In the genomic region with DNA sequence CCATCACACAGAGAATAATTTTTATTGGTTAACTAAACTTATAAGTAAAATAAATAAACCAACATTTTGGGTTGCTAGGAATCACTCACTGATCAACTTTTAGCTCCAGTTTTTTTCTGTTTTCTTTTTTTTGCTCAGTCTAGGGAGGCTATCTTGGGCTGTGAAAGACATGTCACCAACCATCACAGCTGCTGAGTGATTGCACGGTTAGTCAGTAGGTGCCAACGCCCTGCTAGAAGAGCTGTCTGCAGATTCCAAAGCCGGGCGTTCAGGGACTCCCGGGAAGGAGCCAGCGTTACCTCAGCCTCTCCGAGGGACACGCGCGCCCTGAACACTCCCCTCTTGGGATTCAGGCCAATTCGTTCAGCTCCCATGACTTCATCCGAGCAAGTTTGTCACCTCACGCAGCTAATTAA, we compare ENCODE assay signal across 8 cellular contexts. TPM values are rescaled to one million over a fixed set of nuclear protein-coding genes. Genes with fewer than 3 reads are reported as not detected.
A peak's percentile ranks its signal among the peaks of the same experiment; 100 is the strongest.
DNase-seq lines count a peak whose midpoint lies in the region; ATAC-seq and TF ChIP-seq lines count a peak whose summit lies in the region.

No MANE protein-coding gene starts in this region.

- peak overlapping the region; percentile 99 for H3K4me3 Mint-ChIP-seq in GM23338
- peak overlapping the region; percentile 100 for H3K4me3 Mint-ChIP-seq in activated CD4-positive, alpha-beta memory T cell treated with anti-CD3 and anti-CD28 coated beads, Interleukin-2, amount 10 ng/mL, durations not matched to agents 7 days and 5 days

- no peaks in the 10 kb centered on the region for H3K9me3 Mint-ChIP-seq in GM23338
- H3K9me3 Mint-ChIP-seq in activated CD4-positive, alpha-beta memory T cell treated with anti-CD3 and anti-CD28 coated beads, Interleukin-2, amount 10 ng/mL, durations not matched to agents 7 days and 5 days = peaks cover 5% of the 10 kb centered on the region

- peaks cover 2% of the 10 kb centered on the region for H3K9me3 ChIP-seq in neuron (ENCODE audit: low read length)

- peak; percentile 35 for DNase-seq in activated CD4-positive, alpha-beta T cell treated with anti-CD3 and anti-CD28 coated beads for 48 hours
- DNase-seq in activated CD4-positive, alpha-beta T cell treated with anti-CD3 and anti-CD28 coated beads for 1 hour = no peak
- peak; percentile 69 for DNase-seq in GM23338 (ENCODE audit: low spot score)
- DNase-seq in Jurkat, Clone E6-1 (ENCODE audit: low read depth, low spot score) = no peak
- DNase-seq in activated CD4-positive, alpha-beta memory T cell treated with anti-CD3 and anti-CD28 coated beads, Interleukin-2, amount 10 ng/mL, durations not matched to agents 7 days and 5 days = no peak
- DNase-seq in fibroblast of the conjunctiva (ENCODE audit: low read depth) = peak; percentile 64
- no peak for DNase-seq in superior temporal gyrus (ENCODE audit: extremely low spot score)

- H3F3A ChIP-seq in GM23338 (replicated peaks; ENCODE audit: low read depth) = no peaks in the 10 kb centered on the region

- H3K27ac ChIP-seq in GM23338 (ENCODE audit: low read depth) = peak overlapping the region; percentile 75

- TF ChIP-seq CTCF in GM23338 (conservative IDR thresholded peaks at IDR 0.05; ENCODE audit: low read depth in 2 of 2) = no peak

- no peaks in the 10 kb centered on the region for H3K36me3 ChIP-seq in GM23338 (ENCODE audit: insufficient read depth)
- H3K36me3 ChIP-seq in neuron (ENCODE audit: insufficient read depth, low read length) = no peaks in the 10 kb centered on the region

- POLR2A ChIA-PET in activated CD4-positive, alpha-beta memory T cell treated with anti-CD3 and anti-CD28 coated beads, Interleukin-2, amount 10 ng/mL, durations not matched to agents 7 days and 5 days (lab: Charles Lee) = interaction anchor here (0.8 to 6.8 kb wide), 32 partner anchors 9 to 1784 kb away, joined by 3 to 237 read pairs (median 9); partner anchors contain the start of genes ARL5B, HACD1, MINDY3 and RSU1

- ATAC-seq in GM23338 = peak; percentile 71

- H2AFZ ChIP-seq in GM23338 (peak overlapping the region; percentile 67), neuron (ENCODE audit: low read depth, low read length) (peak overlapping the region; percentile 51)

- peaks cover 11% of the 10 kb centered on the region for H3K27me3 Mint-ChIP-seq in GM23338 (ENCODE audit: insufficient read depth, low read depth, poor library complexity)
- H3K27me3 Mint-ChIP-seq in activated CD4-positive, alpha-beta memory T cell treated with anti-CD3 and anti-CD28 coated beads, Interleukin-2, amount 10 ng/mL, durations not matched to agents 7 days and 5 days = no peaks in the 10 kb centered on the region

- no peaks in the 10 kb centered on the region for H3K9me2 ChIP-seq in GM23338 (ENCODE audit: insufficient read depth)

- H3K27me3 ChIP-seq in GM23338 (ENCODE audit: insufficient read depth) (no peaks in the 10 kb centered on the region), neuron (ENCODE audit: insufficient read depth, low read length) (no peaks in the 10 kb centered on the region)

- H3K4me2 ChIP-seq in GM23338 = peak overlapping the region; percentile 85

- peak overlapping the region; percentile 100 for H3K27ac Mint-ChIP-seq in GM23338
- H3K27ac Mint-ChIP-seq in activated CD4-positive, alpha-beta memory T cell treated with anti-CD3 and anti-CD28 coated beads, Interleukin-2, amount 10 ng/mL, durations not matched to agents 7 days and 5 days = peak overlapping the region; percentile 98

- H3K4me3 ChIP-seq in GM23338 (peak overlapping the region; percentile 90), neuron (ENCODE audit: low read length) (peak overlapping the region; percentile 83)
- peak overlapping the region; percentile 91 for H3K4me3 ChIP-seq in Jurkat, Clone E6-1 (ENCODE audit: low read length)

- peaks cover 14% of the 10 kb centered on the region for H3K4me1 Mint-ChIP-seq in GM23338
- H3K4me1 Mint-ChIP-seq in activated CD4-positive, alpha-beta memory T cell treated with anti-CD3 and anti-CD28 coated beads, Interleukin-2, amount 10 ng/mL, durations not matched to agents 7 days and 5 days = peaks cover 53% of the 10 kb centered on the region

- CTCF ChIA-PET in activated CD4-positive, alpha-beta memory T cell treated with anti-CD3 and anti-CD28 coated beads, Interleukin-2, amount 10 ng/mL, durations not matched to agents 7 days and 5 days (lab: Charles Lee) = interaction anchor here (0.6 to 2.7 kb wide), 9 partner anchors 11 to 214 kb away, joined by 3 to 11 read pairs (median 4); partner anchors contain the start of gene HACD1

- no peaks in the 10 kb centered on the region for H4K20me1 ChIP-seq in GM23338 (replicated peaks; ENCODE audit: insufficient read depth)

- H3K4me1 ChIP-seq in GM23338 (ENCODE audit: insufficient read depth) (peaks cover 9% of the 10 kb centered on the region), neuron (ENCODE audit: insufficient read depth, low read length) (peaks cover 21% of the 10 kb centered on the region)

- H3K36me3 Mint-ChIP-seq in GM23338 (ENCODE audit: low read depth) = peaks cover 6% of the 10 kb centered on the region
- H3K36me3 Mint-ChIP-seq in activated CD4-positive, alpha-beta memory T cell treated with anti-CD3 and anti-CD28 coated beads, Interleukin-2, amount 10 ng/mL, durations not matched to agents 7 days and 5 days (ENCODE audit: low read depth) = peaks cover 35% of the 10 kb centered on the region

- peaks cover 65% of the 10 kb centered on the region for H3K79me2 ChIP-seq in GM23338 (replicated peaks; ENCODE audit: insufficient read depth)

TF ChIP-seq in GM23338, 12 proteins besides CTCF, POLR2A, EP300 and RAD21 (continues in another document):
- TF ChIP-seq EZH2phosphoT487 (IDR thresholded peaks at IDR 0.05; ENCODE audit: unreplicated experiment) = no peak
- no peak for TF ChIP-seq ZNF114 (CRISPR knock-in tag; IDR thresholded peaks at IDR 0.05)
- TF ChIP-seq ZNF331 (CRISPR knock-in tag; IDR thresholded peaks at IDR 0.05; ENCODE audit: low read depth) = no peak
- TF ChIP-seq JUNB (IDR thresholded peaks at IDR 0.05; ENCODE audit: unreplicated experiment) = no peak
- TF ChIP-seq POLR2AphosphoS5 (IDR thresholded peaks at IDR 0.05; ENCODE audit: low read depth) = no peak

RNA-seq across cellular contexts. Expression of gene STAM, which starts 0.6 kb away (rescaled TPM):
- 29.8 and 40.5 TPM in 2 replicates for total RNA-seq in GM23338 (2014; rRNA removed; shearing (Covaris generic))
- 24.6 and 28.8 TPM in 2 replicates for polyA plus RNA-seq in GM23338 (2016; fragmentation: Nextera tagmentation; extraction: Ambion mirVana)
- 27.7 TPM for polyA plus RNA-seq in Jurkat, Clone E6-1 (2012; ENCODE audit: insufficient read depth, insufficient read length)
- 10 to 100 TPM; 39.8 to 39.9 TPM for total RNA-seq in activated CD4-positive, alpha-beta memory T cell treated with anti-CD3 and anti-CD28 coated beads, Interleukin-2, amount 10 ng/mL, durations not matched to agents 7 days and 5 days

RNA-seq across cellular contexts. Expression of gene HACD1, which starts 26.2 kb away (rescaled TPM):
- total RNA-seq in GM23338 (2014; rRNA removed; shearing (Covaris generic)) = 32.2 and 34.1 TPM in 2 replicates
- 66.2 and 70.1 TPM in 2 replicates for polyA plus RNA-seq in GM23338 (2016; fragmentation: Nextera tagmentation; extraction: Ambion mirVana)
- polyA plus RNA-seq in Jurkat, Clone E6-1 (2012; ENCODE audit: insufficient read depth, insufficient read length) = 62.4 TPM
- 1 to 10 TPM; 3.7 to 4.6 TPM for total RNA-seq in activated CD4-positive, alpha-beta memory T cell treated with anti-CD3 and anti-CD28 coated beads, Interleukin-2, amount 10 ng/mL, durations not matched to agents 7 days and 5 days

Comparison
In these comparisons a context has a peak if more than half of its experiments do, and no peak if none do; other contexts are left out.
1. DNase-seq: peak in activated CD4-positive, alpha-beta T cell treated with anti-CD3 and anti-CD28 coated beads for 48 hours (single experiment), GM23338 (single experiment) and fibroblast of the conjunctiva (single experiment); none in activated CD4-positive, alpha-beta T cell treated with anti-CD3 and anti-CD28 coated beads for 1 hour (single experiment), Jurkat, Clone E6-1 (single experiment), activated CD4-positive, alpha-beta memory T cell treated with anti-CD3 and anti-CD28 coated beads, Interleukin-2, amount 10 ng/mL, durations not matched to agents 7 days and 5 days (single experiment) and superior temporal gyrus (single experiment).
2. Peak in every context shown above with its lines, with median percentiles within 50 percentile points of each other: H3K4me3 ChIP-seq.